In genomic region chr1:2867861-2868260, GRCh38 we compare ENCODE assay signal across 25 cellular contexts.
"Had no signal": no experiment of that assay in that cellular context is flagged by ENCODE, and none has a peak within 500 bp of the region (broad histone marks: within the 10 kb centered on the region; RNA-seq: fewer than 3 reads in every experiment).

No MANE protein-coding gene starts in this region.

- H3K4me1 ChIP-seq: esophagus squamous epithelium, gastroesophageal sphincter, left ventricle myocardium inferior, lower lobe of right lung, parathyroid adenoma, prostate gland, testis, tibial nerve, upper lobe of right lung, vagina had no signal

- H3K4me3 ChIP-seq: esophagus squamous epithelium, gastroesophageal sphincter, left ventricle myocardium inferior, lower lobe of right lung, prostate gland, spleen, testis, tibial nerve, upper lobe of right lung, vagina had no signal

- ATAC-seq: effector memory CD8-positive, alpha-beta T cell; gastroesophageal sphincter; lower lobe of right lung; sciatic nerve; stimulated activated naive B cell treated with anti-CD40 and anti-IgM and Interleukin-4, amounts not matched to agents 10 μg/mL and 1 μg/mL and 100 μg/mL, for 72 hours; stimulated activated naive CD8-positive, alpha-beta T cell treated with anti-CD3 and anti-CD28 coated beads, Interleukin-15, amount 100 ng/mL, for 72 hours; upper lobe of right lung had no signal

- H3K27ac ChIP-seq: epithelial cell of prostate, esophagus squamous epithelium, gastroesophageal sphincter, left ventricle myocardium inferior, lower lobe of right lung, parathyroid adenoma, prostate gland, spleen, testis, tibial nerve, upper lobe of right lung, vagina had no signal

- H3K9me3 ChIP-seq: testis had no signal

- H3K36me3 ChIP-seq: esophagus squamous epithelium, gastroesophageal sphincter, left ventricle myocardium inferior, lower lobe of right lung, prostate gland, spleen, tibial nerve, upper lobe of right lung, vagina had no signal

- DNase-seq: effector memory CD8-positive, alpha-beta T cell; esophagus squamous epithelium; foreskin fibroblast; glutamatergic neuron; immature natural killer cell; left ventricle myocardium inferior; lower lobe of right lung; mesenchymal stem cell; midbrain; spleen; stimulated activated CD4-positive, alpha-beta T cell treated with anti-CD3 and anti-CD28 coated beads, Interleukin-15, amount 100 ng/mL, for 24 hours; stimulated activated CD4-positive, alpha-beta T cell treated with anti-CD3 and anti-CD28 coated beads, Interleukin-2, amount 100 ng/mL, for 24 hours; stimulated activated CD4-positive, alpha-beta T cell treated with anti-CD3 and anti-CD28 coated beads, Interleukin-4, amount 100 ng/mL, for 4 hours; stimulated activated naive B cell treated with anti-CD40 and anti-IgM and Interleukin-4, amounts not matched to agents 10 μg/mL and 1 μg/mL and 100 μg/mL, for 72 hours; stimulated activated naive CD8-positive, alpha-beta T cell treated with anti-CD3 and anti-CD28 coated beads, Interleukin-15, amount 100 ng/mL, for 72 hours; testis; upper lobe of right lung had no signal

- H3K27me3 ChIP-seq: testis, vagina had no signal

- FAIRE-seq: keratinocyte had no signal
